Comparison of ENCODE assay signal across 25 cellular contexts in the genomic region with DNA sequence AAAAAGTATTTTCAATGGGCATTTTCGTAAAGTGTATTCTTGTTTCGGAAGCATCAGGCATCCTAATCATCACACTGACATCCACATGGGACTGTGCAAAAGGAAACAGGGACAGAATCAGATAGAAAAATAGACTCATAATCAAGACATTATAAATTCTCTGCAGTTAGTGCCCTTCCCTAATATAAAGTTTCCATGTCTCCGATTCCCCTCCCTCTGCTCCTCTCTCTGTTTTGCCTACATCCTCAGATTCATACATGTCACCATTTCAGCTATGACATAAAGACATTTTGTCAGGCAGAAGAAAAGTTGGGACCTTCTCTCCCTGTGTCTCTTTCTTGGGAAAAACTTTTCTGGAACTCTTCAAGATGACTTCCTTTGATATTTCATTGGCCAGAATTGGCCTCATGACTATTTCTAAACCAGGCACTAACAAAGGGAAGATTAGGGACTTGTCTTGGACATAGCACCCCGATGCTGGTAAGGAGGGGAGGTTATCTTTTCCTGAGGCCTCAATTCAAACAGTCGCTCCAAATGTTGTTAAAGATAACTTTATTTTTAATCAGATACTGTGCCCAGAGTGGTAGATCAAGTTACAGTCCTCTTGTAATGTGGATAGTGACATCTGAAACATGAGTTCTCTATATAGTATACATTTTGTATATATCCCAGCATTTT.
"Had no signal": no experiment of that assay in that cellular context is flagged by ENCODE, and none has a peak within 500 bp of the region (broad histone marks: within the 10 kb centered on the region; RNA-seq: fewer than 3 reads in every experiment).

No MANE protein-coding gene starts in this region.

- H3K9ac ChIP-seq: SK-N-SH had no signal

- H3K4me3 Mint-ChIP-seq: activated CD8-positive, alpha-beta T cell treated with anti-CD3 and anti-CD28 coated beads, Interleukin-2, amount 10 ng/mL, durations not matched to agents 7 days and 5 days; activated naive CD4-positive, alpha-beta T cell treated with anti-CD3 and anti-CD28 coated beads, Interleukin-2, amount 50 U/mL, for 24 hours had no signal

- H3K9me3 ChIP-seq: breast epithelium, SJCRH30, SK-N-SH had no signal

- H3K4me1 ChIP-seq: breast epithelium had no signal

- H3K27ac Mint-ChIP-seq: activated CD8-positive, alpha-beta T cell treated with anti-CD3 and anti-CD28 coated beads, Interleukin-2, amount 10 ng/mL, durations not matched to agents 7 days and 5 days; activated naive CD4-positive, alpha-beta T cell treated with anti-CD3 and anti-CD28 coated beads, Interleukin-2, amount 50 U/mL, for 24 hours had no signal

- H3K36me3 ChIP-seq: breast epithelium, SJCRH30, WERI-Rb-1 had no signal

- H3K4me3 ChIP-seq: breast epithelium, SJCRH30 had no signal

- H3K4me2 ChIP-seq: SK-N-SH had no signal

- H3K27ac ChIP-seq: breast epithelium, SJCRH30, WERI-Rb-1 had no signal

- H3K27me3 ChIP-seq: breast epithelium, SJCRH30 had no signal

- ATAC-seq: activated CD8-positive, alpha-beta T cell treated with anti-CD3 and anti-CD28 coated beads, Interleukin-2, amount 10 ng/mL, durations not matched to agents 7 days and 5 days; Panc1; Right ventricle myocardium inferior had no signal

- H3K27me3 Mint-ChIP-seq: activated naive CD4-positive, alpha-beta T cell treated with anti-CD3 and anti-CD28 coated beads, Interleukin-2, amount 50 U/mL, for 24 hours had no signal

- DNase-seq: activated CD4-positive, alpha-beta T cell treated with anti-CD3 and anti-CD28 coated beads for 4 hours; activated CD4-positive, alpha-beta T cell treated with anti-CD3 and anti-CD28 coated beads, Interleukin-2, amount 50 U/mL, for 4 hours; activated CD8-positive, alpha-beta memory T cell treated with anti-CD3 and anti-CD28 coated beads, Interleukin-2, amount 50 U/mL, for 48 hours; activated CD8-positive, alpha-beta T cell treated with anti-CD3 and anti-CD28 coated beads, Interleukin-2, amount 10 ng/mL, durations not matched to agents 7 days and 5 days; activated naive CD4-positive, alpha-beta T cell; activated T-cell treated with anti-CD3 and anti-CD28 coated beads, Interleukin-2, amount 50 U/mL, for 1 hour; aorta; caudate nucleus; Kasumi-1; KBM-7; NCI-H146; NCI-H187 treated with DMSO at 0.1 percent for 48 hours; NCI-H2081 treated with DMSO at 0.1 percent for 48 hours; NCI-H2171 treated with DMSO at 0.1 percent for 48 hours; NCI-H226; NCI-H526; NCI-H82; RPMI8226; SJCRH30; SK-N-SH; WERI-Rb-1 had no signal
